ENCODE assay signal across 8 cellular contexts in the genomic region with DNA sequence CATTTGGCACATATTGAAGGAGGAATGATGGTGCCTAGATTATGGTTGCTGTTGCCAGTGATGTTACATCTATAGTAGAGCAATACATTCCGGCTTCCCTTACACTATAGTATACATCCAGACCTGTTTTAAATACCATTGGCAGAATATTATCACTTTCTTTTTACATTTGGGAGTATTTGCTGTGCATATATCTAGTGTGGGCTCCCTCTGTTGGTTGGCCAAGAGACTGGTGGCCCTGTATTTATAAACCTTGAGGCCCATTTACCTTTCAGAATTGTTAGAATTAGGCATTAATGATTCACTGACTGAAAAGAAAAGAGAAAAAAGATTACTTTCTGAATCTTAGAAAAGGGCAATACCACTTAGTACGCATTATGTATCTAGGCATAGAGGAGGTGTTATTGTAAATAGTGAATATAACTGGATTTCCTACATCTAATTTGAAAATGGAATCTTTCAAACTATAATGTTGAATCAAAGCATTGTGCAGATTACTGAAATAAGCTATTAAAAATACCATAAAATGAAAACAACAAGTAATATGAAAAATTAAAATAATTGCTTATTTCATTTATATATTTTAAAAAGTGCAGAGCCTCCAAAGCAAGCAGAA.
DNase-seq lines count a peak whose midpoint lies in the region; ATAC-seq and TF ChIP-seq lines count a peak whose summit lies in the region.

No MANE protein-coding gene starts in this region.

- ATAC-seq in Right ventricle myocardium inferior, result no peak
- peak; percentile 64 for ATAC-seq in HG03442 (IDR thresholded peaks at IDR 0.05; ENCODE audit: unreplicated experiment)
- ATAC-seq in GM19328 (IDR thresholded peaks at IDR 0.05; ENCODE audit: unreplicated experiment), result no peak

- H3K9me3 Mint-ChIP-seq in nephron, result no peaks in the 10 kb centered on the region
- no peaks in the 10 kb centered on the region for H3K9me3 Mint-ChIP-seq in activated T-cell treated with anti-CD3 and anti-CD28 coated beads, Interleukin-2, amount 50 U/mL, for 24 hours

- H3K27ac Mint-ChIP-seq in nephron, result no peak overlapping the region
- no peak overlapping the region for H3K27ac Mint-ChIP-seq in activated T-cell treated with anti-CD3 and anti-CD28 coated beads, Interleukin-2, amount 50 U/mL, for 24 hours

- no peaks in the 10 kb centered on the region for H3K27me3 ChIP-seq in cardiac muscle cell

- H3K36me3 Mint-ChIP-seq in nephron (ENCODE audit: low read depth), result no peaks in the 10 kb centered on the region
- H3K36me3 Mint-ChIP-seq in activated T-cell treated with anti-CD3 and anti-CD28 coated beads, Interleukin-2, amount 50 U/mL, for 24 hours (ENCODE audit: low read depth), result no peaks in the 10 kb centered on the region

- no peaks in the 10 kb centered on the region for H3K9me3 ChIP-seq in cardiac muscle cell (ENCODE audit: low read depth)

- no peaks in the 10 kb centered on the region for H3K36me3 ChIP-seq in cardiac muscle cell

- H3K4me3 ChIP-seq in cardiac muscle cell (no peak overlapping the region), astrocyte of the spinal cord (ENCODE audit: low read depth, low read length) (no peak overlapping the region)

- in situ Hi-C loops in astrocyte of the spinal cord (cut with HindIII; ENCODE audit: low sequenced_read_pairs), result no loop called here

- no peaks in the 10 kb centered on the region for H3K4me1 ChIP-seq in cardiac muscle cell (ENCODE audit: low read depth)

- H3K27ac ChIP-seq in cardiac muscle cell, result no peak overlapping the region

- DNase-seq in cardiac muscle cell (ENCODE audit: low read depth in 1 of 2, low spot score in 1 of 2) (peak; percentile 32 to 35), Right ventricle myocardium inferior (ENCODE audit: missing footprints) (no peak), astrocyte of the spinal cord (ENCODE audit: low read depth, low spot score) (peak; percentile 49), dermis blood vessel endothelial cell (no peak)
- no peak for DNase-seq in activated T-cell treated with anti-CD3 and anti-CD28 coated beads, Interleukin-2, amount 50 U/mL, for 24 hours

- peak; percentile 63 for TF ChIP-seq CTCF in cardiac muscle cell (IDR thresholded peaks at IDR 0.05; ENCODE audit: low read depth, low read length)
- peak; percentile 83 for TF ChIP-seq CTCF in astrocyte of the spinal cord (IDR thresholded peaks at IDR 0.05; ENCODE audit: low read depth, low read length)
- peak; percentile 51 to 56 (median 56) for TF ChIP-seq CTCF in nephron (IDR thresholded peaks at IDR 0.05; ENCODE audit: unreplicated experiment in 3 of 3)

- intact Hi-C loops in Right ventricle myocardium inferior (cut with DNase I), result loop anchor here (5.0 to 10.0 kb wide), 2 partner anchors 236 to 834 kb away; no protein-coding TSS in a partner anchor

- H3K4me1 Mint-ChIP-seq in nephron, result peaks cover 5% of the 10 kb centered on the region
- no peaks in the 10 kb centered on the region for H3K4me1 Mint-ChIP-seq in activated T-cell treated with anti-CD3 and anti-CD28 coated beads, Interleukin-2, amount 50 U/mL, for 24 hours (ENCODE audit: low read depth)

- H3K27me3 Mint-ChIP-seq in nephron (ENCODE audit: low read depth), result peaks cover 3% of the 10 kb centered on the region
- no peaks in the 10 kb centered on the region for H3K27me3 Mint-ChIP-seq in activated T-cell treated with anti-CD3 and anti-CD28 coated beads, Interleukin-2, amount 50 U/mL, for 24 hours

- H3K4me3 Mint-ChIP-seq in nephron, result no peak overlapping the region
- H3K4me3 Mint-ChIP-seq in activated T-cell treated with anti-CD3 and anti-CD28 coated beads, Interleukin-2, amount 50 U/mL, for 24 hours, result no peak overlapping the region

Comparison
In these comparisons a context has a peak if more than half of its experiments do, and no peak if none do; other contexts are left out.
1. DNase-seq: peak in cardiac muscle cell (2 of 2) and astrocyte of the spinal cord (single experiment); none in Right ventricle myocardium inferior (single experiment), dermis blood vessel endothelial cell (single experiment) and activated T-cell treated with anti-CD3 and anti-CD28 coated beads, Interleukin-2, amount 50 U/mL, for 24 hours (single experiment).
2. Peak in every context shown above with its lines, with median percentiles within 50 percentile points of each other: CTCF ChIP-seq.